ENCODE assay signal across 17 cellular contexts in genomic region chr9:77449177-77450092, GRCh38.
DNase-seq lines count a peak whose midpoint lies in the region; ATAC-seq and TF ChIP-seq lines count a peak whose summit lies in the region.
"Had no signal": no experiment of that assay in that cellular context is flagged by ENCODE, and none has a peak within 500 bp of the region (broad histone marks: within the 10 kb centered on the region; RNA-seq: fewer than 3 reads in every experiment).

No MANE protein-coding gene starts in this region.

- intact Hi-C loops in activated CD4-positive, alpha-beta T cell treated with anti-CD3 and anti-CD28 coated beads for 36 hours (cut with DNase I, micrococcal nuclease) = loop anchor here in 1 of 2 experiments (10.0 kb wide), 1 partner anchor 275 kb away; the partner anchor contains the start of gene VPS13A
- intact Hi-C loops in activated CD4-positive, alpha-beta T cell treated with anti-CD3 and anti-CD28 coated beads, Interleukin-2, amount 10 ng/mL, durations not matched to agents 24 days and 14 days (cut with micrococcal nuclease) = loop anchor here (10.0 kb wide), 1 partner anchor 845 kb away; the partner anchor contains the start of gene PSAT1

- no peak overlapping the region for H3K4me3 Mint-ChIP-seq in activated CD4-positive, alpha-beta T cell treated with anti-CD3 and anti-CD28 coated beads for 36 hours
- H3K4me3 Mint-ChIP-seq in activated CD4-positive, alpha-beta T cell treated with anti-CD3 and anti-CD28 coated beads, Interleukin-2, amount 10 ng/mL, durations not matched to agents 24 days and 14 days = no peak overlapping the region
- H3K4me3 Mint-ChIP-seq: CD4-positive, alpha-beta memory T cell; central memory CD8-positive, alpha-beta T cell had no signal

- in situ Hi-C loops in brain microvascular endothelial cell (cut with HindIII; ENCODE audit: low pct_ligation_motif_present, low sequenced_read_pairs) = no loop called here

- no peaks in the 10 kb centered on the region for H3K27me3 ChIP-seq in brain microvascular endothelial cell (replicated peaks)
- no peaks in the 10 kb centered on the region for H3K27me3 ChIP-seq in lung (ENCODE audit: control insufficient read depth, insufficient read depth)
- H3K27me3 ChIP-seq: gastrocnemius medialis had no signal

- peaks cover 4% of the 10 kb centered on the region for H3K27me3 Mint-ChIP-seq in activated CD4-positive, alpha-beta T cell treated with anti-CD3 and anti-CD28 coated beads for 36 hours
- no peaks in the 10 kb centered on the region for H3K27me3 Mint-ChIP-seq in activated CD4-positive, alpha-beta T cell treated with anti-CD3 and anti-CD28 coated beads, Interleukin-2, amount 10 ng/mL, durations not matched to agents 24 days and 14 days

- no peaks in the 10 kb centered on the region for H3K36me3 Mint-ChIP-seq in activated CD4-positive, alpha-beta T cell treated with anti-CD3 and anti-CD28 coated beads for 36 hours (ENCODE audit: low read depth)
- no peaks in the 10 kb centered on the region for H3K36me3 Mint-ChIP-seq in activated CD4-positive, alpha-beta T cell treated with anti-CD3 and anti-CD28 coated beads, Interleukin-2, amount 10 ng/mL, durations not matched to agents 24 days and 14 days (ENCODE audit: low read depth)
- H3K36me3 Mint-ChIP-seq: CD4-positive, alpha-beta memory T cell had no signal

- ATAC-seq in lung (ENCODE audit: insufficient read depth, low FRiP score) = peak; percentile 78
- ATAC-seq in activated CD4-positive, alpha-beta T cell treated with anti-CD3 and anti-CD28 coated beads for 36 hours = no peak
- no peak for ATAC-seq in HG03439 (IDR thresholded peaks at IDR 0.05; ENCODE audit: unreplicated experiment)
- ATAC-seq: gastrocnemius medialis, GM12878 had no signal

- peaks cover 9% of the 10 kb centered on the region for H3K4me1 Mint-ChIP-seq in activated CD4-positive, alpha-beta T cell treated with anti-CD3 and anti-CD28 coated beads for 36 hours
- H3K4me1 Mint-ChIP-seq in activated CD4-positive, alpha-beta T cell treated with anti-CD3 and anti-CD28 coated beads, Interleukin-2, amount 10 ng/mL, durations not matched to agents 24 days and 14 days = peaks cover 9% of the 10 kb centered on the region

- peaks cover 4% of the 10 kb centered on the region for H3K9me3 Mint-ChIP-seq in activated CD4-positive, alpha-beta T cell treated with anti-CD3 and anti-CD28 coated beads for 36 hours (ENCODE audit: low read depth)
- H3K9me3 Mint-ChIP-seq in activated CD4-positive, alpha-beta T cell treated with anti-CD3 and anti-CD28 coated beads, Interleukin-2, amount 10 ng/mL, durations not matched to agents 24 days and 14 days = peaks cover 5% of the 10 kb centered on the region

- H3K36me3 ChIP-seq in brain microvascular endothelial cell (replicated peaks) = no peaks in the 10 kb centered on the region
- no peaks in the 10 kb centered on the region for H3K36me3 ChIP-seq in lung (ENCODE audit: control insufficient read depth in 2 of 2, insufficient read depth in 2 of 2, low read length in 2 of 2)
- H3K36me3 ChIP-seq: gastrocnemius medialis had no signal

- POLR2A ChIA-PET in activated CD4-positive, alpha-beta T cell treated with anti-CD3 and anti-CD28 coated beads for 36 hours (lab: Charles Lee) = no interaction called here

- peaks cover 0 to 1% of the 10 kb centered on the region in 2 donors for H3K9me3 ChIP-seq in lung (ENCODE audit: control insufficient read depth in 2 of 2, insufficient read depth in 1 of 2, low read length in 1 of 2)
- H3K9me3 ChIP-seq: gastrocnemius medialis had no signal

- 67 to 84% methylated on average over 12 of the region's 12 CpGs for WGBS in lung, 2 donors

- no peaks in the 10 kb centered on the region for H3K4me1 ChIP-seq in lung (ENCODE audit: control insufficient read depth in 2 of 2, insufficient read depth in 2 of 2, low read length in 2 of 2)
- H3K4me1 ChIP-seq: gastrocnemius medialis had no signal

- TF ChIP-seq CTCF in brain microvascular endothelial cell (IDR thresholded peaks at IDR 0.05; ENCODE audit: low read depth, low read length, missing control alignments) (peak; percentile 2), lung (IDR thresholded peaks at IDR 0.05; ENCODE audit: control extremely low read depth, extremely low read depth) (no peak)

- CTCF ChIA-PET in activated CD4-positive, alpha-beta T cell treated with anti-CD3 and anti-CD28 coated beads for 36 hours (lab: Charles Lee) = interaction anchor here (0.6 to 0.7 kb wide), 2 partner anchors 9 to 369 kb away, joined by 3 read pairs; no protein-coding TSS in a partner anchor

- H3K4me3 ChIP-seq in brain microvascular endothelial cell (ENCODE audit: low read depth, low read length) = no peak overlapping the region
- H3K4me3 ChIP-seq in lung = no peak overlapping the region
- H3K4me3 ChIP-seq: gastrocnemius medialis, GM12878, skin epidermis had no signal

- peak; percentile 24 for DNase-seq in AG08396 (ENCODE audit: low spot score)
- DNase-seq in HT1080 (ENCODE audit: low read depth) = peak; percentile 77
- peak; percentile 97 for DNase-seq in brain microvascular endothelial cell
- peak; percentile 68 for DNase-seq in lung (ENCODE audit: low spot score)
- DNase-seq in NCI-H1694 treated with DMSO at 0.1 percent for 48 hours (lab: John Stamatoyannopoulos, UW) = no peak
- DNase-seq in activated CD4-positive, alpha-beta T cell treated with anti-CD3 and anti-CD28 coated beads for 36 hours = no peak
- DNase-seq in activated CD4-positive, alpha-beta T cell treated with anti-CD3 and anti-CD28 coated beads, Interleukin-2, amount 10 ng/mL, durations not matched to agents 24 days and 14 days = no peak
- DNase-seq: CD4-positive, alpha-beta memory T cell; gastrocnemius medialis; mesendoderm; NCI-H1436 treated with DMSO at 0.1 percent for 48 hours; OCI-M1 had no signal

- H3K27ac ChIP-seq in brain microvascular endothelial cell = peak overlapping the region; percentile 85
- no peak overlapping the region for H3K27ac ChIP-seq in lung (ENCODE audit: low read depth in 1 of 2, low read length in 1 of 2)
- H3K27ac ChIP-seq: gastrocnemius medialis, HL-60, skin epidermis had no signal

- H3K27ac Mint-ChIP-seq in activated CD4-positive, alpha-beta T cell treated with anti-CD3 and anti-CD28 coated beads for 36 hours = no peak overlapping the region
- no peak overlapping the region for H3K27ac Mint-ChIP-seq in activated CD4-positive, alpha-beta T cell treated with anti-CD3 and anti-CD28 coated beads, Interleukin-2, amount 10 ng/mL, durations not matched to agents 24 days and 14 days
- H3K27ac Mint-ChIP-seq: CD4-positive, alpha-beta memory T cell had no signal

Comparison
In these comparisons a context has a peak if more than half of its experiments do, and no peak if none do; other contexts are left out.
1. DNase-seq: peak in AG08396 (single experiment), HT1080 (single experiment), brain microvascular endothelial cell (single experiment) and lung (single experiment); none in NCI-H1694 treated with DMSO at 0.1 percent for 48 hours (single experiment), activated CD4-positive, alpha-beta T cell treated with anti-CD3 and anti-CD28 coated beads for 36 hours (single experiment) and activated CD4-positive, alpha-beta T cell treated with anti-CD3 and anti-CD28 coated beads, Interleukin-2, amount 10 ng/mL, durations not matched to agents 24 days and 14 days (single experiment).